Comparison of ENCODE assay signal across 22 cellular contexts in genomic region chr7:23419160-23419559, GRCh38.
"Had no signal": no experiment of that assay in that cellular context is flagged by ENCODE, and none has a peak within 500 bp of the region (broad histone marks: within the 10 kb centered on the region; RNA-seq: fewer than 3 reads in every experiment).

No MANE protein-coding gene starts in this region.

- H3K27me3 ChIP-seq: sigmoid colon, stomach, transverse colon had no signal

- H3K4me3 Mint-ChIP-seq: endodermal cell; immature natural killer cell; memory B cell; nephron; stimulated activated naive B cell treated with anti-CD40 and anti-IgM and Interleukin-4, amounts not matched to agents 10 μg/mL and 1 μg/mL and 100 μg/mL, for 72 hours had no signal

- H3K36me3 ChIP-seq: esophagus muscularis mucosa, left ventricle myocardium inferior, lower lobe of right lung, sigmoid colon, stomach, thoracic aorta, transverse colon had no signal

- H3K9me3 ChIP-seq: esophagus muscularis mucosa, left ventricle myocardium inferior, lower lobe of right lung, sigmoid colon, stomach, thoracic aorta, transverse colon had no signal

- H3K27ac Mint-ChIP-seq: endodermal cell; immature natural killer cell; memory B cell; stimulated activated naive B cell treated with anti-CD40 and anti-IgM and Interleukin-4, amounts not matched to agents 10 μg/mL and 1 μg/mL and 100 μg/mL, for 72 hours had no signal

- H3K9me3 Mint-ChIP-seq: endodermal cell; immature natural killer cell; memory B cell; nephron; stimulated activated naive B cell treated with anti-CD40 and anti-IgM and Interleukin-4, amounts not matched to agents 10 μg/mL and 1 μg/mL and 100 μg/mL, for 72 hours had no signal

- H3K4me1 ChIP-seq: esophagus muscularis mucosa, lower lobe of right lung, sigmoid colon, transverse colon had no signal

- H3K4me3 ChIP-seq: coronary artery, esophagus muscularis mucosa, left ventricle myocardium inferior, lower lobe of right lung, sigmoid colon, skin epidermis, stomach, thoracic aorta, transverse colon had no signal

- FAIRE-seq: keratinocyte had no signal

- H3K4me1 Mint-ChIP-seq: immature natural killer cell, memory B cell had no signal

- ATAC-seq: left cardiac atrium; lower lobe of right lung; stimulated activated naive B cell treated with anti-CD40 and anti-IgM and Interleukin-4, amounts not matched to agents 10 μg/mL and 1 μg/mL and 100 μg/mL, for 72 hours had no signal

- DNase-seq: effector CD4-positive, alpha-beta T cell; endodermal cell; immature natural killer cell; left cardiac atrium; left ventricle myocardium inferior; lower lobe of right lung; midbrain; posterior cingulate gyrus; sigmoid colon; stimulated activated CD4-positive, alpha-beta T cell treated with anti-CD3 and anti-CD28 coated beads, Interleukin-2, amount 100 ng/mL, for 24 hours; stimulated activated CD4-positive, alpha-beta T cell treated with anti-CD3 and anti-CD28 coated beads, Interleukin-4, amount 100 ng/mL, for 4 hours; stimulated activated naive B cell treated with anti-CD40 and anti-IgM and Interleukin-4, amounts not matched to agents 10 μg/mL and 1 μg/mL and 100 μg/mL, for 72 hours; stomach; substantia nigra; transverse colon had no signal

- H3K36me3 Mint-ChIP-seq: immature natural killer cell, memory B cell had no signal

- H3K27ac ChIP-seq: coronary artery, esophagus muscularis mucosa, left ventricle myocardium inferior, lower lobe of right lung, sigmoid colon, skin epidermis, stomach, thoracic aorta, transverse colon had no signal
